ENCODE assay signal across 10 cellular contexts in the genomic region with DNA sequence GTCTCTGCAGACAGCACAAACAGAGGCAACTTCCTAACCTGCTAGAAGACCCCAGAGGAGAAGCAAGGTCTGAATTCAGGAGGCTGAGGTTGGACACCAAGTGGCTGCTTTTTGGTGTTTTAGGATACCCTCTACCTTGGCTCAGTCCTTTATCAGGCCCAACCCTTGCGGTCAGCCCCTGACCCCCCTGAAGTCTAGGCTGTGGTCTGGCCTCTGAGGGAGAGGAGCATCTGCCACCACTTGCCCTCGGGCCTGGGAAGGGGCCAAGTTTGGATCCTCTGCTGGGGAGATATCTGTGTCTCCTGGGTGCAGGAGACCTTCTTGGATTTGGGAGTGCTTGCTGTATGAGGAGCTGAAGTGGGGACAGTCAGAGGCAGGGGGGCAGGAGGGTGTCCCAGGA. TPM values are rescaled to one million over a fixed set of nuclear protein-coding genes. Genes with fewer than 3 reads are reported as not detected.
"Had no signal": no experiment of that assay in that cellular context is flagged by ENCODE, and none has a peak within 500 bp of the region (broad histone marks: within the 10 kb centered on the region; RNA-seq: fewer than 3 reads in every experiment).

No MANE protein-coding gene starts in this region.

- H2AFZ ChIP-seq: GM23248 had no signal

- DNase-seq: GM23248, GOT3, H7, HFFc6 had no signal

- H3K27ac ChIP-seq: GM23248, HL-60 had no signal

- H3K36me3 ChIP-seq: HAP-1 had no signal

- FAIRE-seq: HepG2 had no signal

- H3K4me3 ChIP-seq: GM23248, HAP-1 had no signal

- H3K9me3 ChIP-seq: HAP-1 had no signal

- ATAC-seq: HCT116, HepG2 had no signal

- H3K9ac ChIP-seq: GM23248 had no signal

RNA-seq across cellular contexts. Expression of a gene that starts 21.0 kb away (rescaled TPM):
- total RNA-seq: GM23248, HepG2, HFFc6, HT1080 had no signal
- polyA plus RNA-seq: GM23248, HepG2, IgD-negative memory B cell had no signal
